8 cellular contexts compared by ENCODE assay signal in the genomic region with DNA sequence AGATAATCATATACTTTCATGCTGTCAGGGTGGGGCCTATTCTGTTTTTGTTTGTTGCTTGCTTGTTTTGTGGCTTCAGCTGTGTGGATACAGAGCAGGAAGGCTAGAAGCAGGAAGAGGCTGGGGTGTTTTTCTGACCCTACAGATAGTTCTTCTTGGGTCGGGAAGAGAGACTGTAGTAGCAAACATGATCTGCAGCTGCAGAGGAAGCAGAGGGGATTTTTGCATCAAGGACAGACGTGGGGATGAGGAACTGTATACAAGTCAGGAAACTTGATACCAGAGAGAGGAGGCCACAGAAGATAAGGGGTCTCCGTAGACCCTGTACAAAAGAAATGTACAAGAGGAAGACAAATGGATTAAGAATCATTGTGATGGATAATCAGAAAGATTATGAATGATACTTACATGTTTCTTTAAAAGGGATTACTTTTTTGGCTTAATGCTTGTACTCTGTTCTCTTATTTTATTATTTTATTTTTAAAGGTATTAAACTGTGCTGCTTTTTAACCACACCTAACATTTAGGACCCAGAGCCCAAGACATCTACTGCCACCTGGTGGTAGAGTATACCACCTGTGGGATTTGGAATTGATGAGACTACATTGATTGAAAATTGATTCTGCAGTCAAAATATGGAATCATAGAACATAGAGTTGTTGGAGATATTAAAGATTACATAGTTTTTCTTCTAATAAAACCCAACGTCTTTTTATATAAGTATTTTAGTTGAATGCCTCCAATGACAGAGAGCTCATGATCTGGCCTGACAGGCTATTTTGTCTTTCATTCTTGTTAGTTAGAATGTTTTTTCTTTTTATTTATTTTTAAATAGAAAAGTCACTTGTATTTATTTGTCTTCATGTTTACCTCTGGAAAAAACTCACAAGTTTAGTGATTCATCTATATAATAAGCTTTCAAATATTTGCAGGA. TPM values are rescaled to one million over a fixed set of nuclear protein-coding genes. Genes with fewer than 3 reads are reported as not detected.
DNase-seq lines count a peak whose midpoint lies in the region; ATAC-seq and TF ChIP-seq lines count a peak whose summit lies in the region.

No MANE protein-coding gene starts in this region.

- TF ChIP-seq EP300 in gastroesophageal sphincter (IDR thresholded peaks at IDR 0.05) (no peak), suprapubic skin (IDR thresholded peaks at IDR 0.05) (no peak)

- H3K9me3 ChIP-seq in gastroesophageal sphincter (no peaks in the 10 kb centered on the region), suprapubic skin (no peaks in the 10 kb centered on the region)

- no peaks in the 10 kb centered on the region for H3K27me3 ChIP-seq in gastroesophageal sphincter
- H3K27me3 ChIP-seq in suprapubic skin, result no peaks in the 10 kb centered on the region

- H3K4me3 ChIP-seq in LNCaP clone FGC (ENCODE audit: low read depth, low read length) (no peak overlapping the region), gastroesophageal sphincter (no peak overlapping the region), suprapubic skin (no peak overlapping the region)

- DNase-seq in SKM-1 (lab: John Stamatoyannopoulos, UW; ENCODE audit: unreplicated experiment) (peak; percentile 9), SKM-1 treated with dmso at 0.1 percent for 144 hours (lab: John Stamatoyannopoulos, UW; ENCODE audit: unreplicated experiment) (no peak), LNCaP clone FGC (ENCODE audit: low read depth) (peak; percentile 11), sciatic nerve (ENCODE audit: low spot score) (no peak), suprapubic skin (ENCODE audit: low spot score in 2 of 2) (no peak), NCI-H774 (lab: John Stamatoyannopoulos, UW) (no peak)

- no peaks in the 10 kb centered on the region for H3K36me3 ChIP-seq in gastroesophageal sphincter
- H3K36me3 ChIP-seq in suprapubic skin, result no peaks in the 10 kb centered on the region

- H3K4me1 ChIP-seq in gastroesophageal sphincter, result peaks cover 0 to 25% (median 2%) of the 10 kb centered on the region in 3 donors
- peaks cover 9% of the 10 kb centered on the region for H3K4me1 ChIP-seq in suprapubic skin

- TF ChIP-seq CTCF in LNCaP clone FGC (IDR thresholded peaks at IDR 0.05; ENCODE audit: control insufficient read depth, extremely low read depth, insufficient read depth), result peak; percentile 72
- TF ChIP-seq CTCF in gastroesophageal sphincter (IDR thresholded peaks at IDR 0.05), result peak; percentile 75 to 76 (median 75)
- TF ChIP-seq CTCF in suprapubic skin (IDR thresholded peaks at IDR 0.05), result peak in 1 of 2 donors; percentile 66

- intact Hi-C loops in sciatic nerve (cut with DNase I), result no loop called here

- TF ChIP-seq POLR2A in gastroesophageal sphincter (IDR thresholded peaks at IDR 0.05), result no peak
- no peak for TF ChIP-seq POLR2A in suprapubic skin (IDR thresholded peaks at IDR 0.05)

- H3K27ac ChIP-seq in gastroesophageal sphincter (no peak overlapping the region), suprapubic skin (no peak overlapping the region)

- peak; percentile 75; the same call in 2 of the 3 replicates for ATAC-seq in SK-N-SH treated with all-trans-retinoic acid at 6 μM for 48 hours
- ATAC-seq in gastroesophageal sphincter, result no peak
- ATAC-seq in sciatic nerve, result peak; percentile 61

- 24 to 45% methylated on average over 3 of the region's 4 CpGs for WGBS in gastroesophageal sphincter (ENCODE audit: low coverage in 1 of 2), 2 donors
- 48% methylated on average over 4 of the region's 4 CpGs for WGBS in suprapubic skin

TF ChIP-seq in SK-N-SH treated with all-trans-retinoic acid at 6 μM for 48 hours, 23 proteins besides CTCF, POLR2A, EP300 and RAD21:
- TF ChIP-seq GLIS3 (CRISPR knock-in tag; IDR thresholded peaks at IDR 0.05) (no peak), PPARA (CRISPR knock-in tag; IDR thresholded peaks at IDR 0.05; ENCODE audit: borderline replicate concordance) (no peak), ZNF70 (CRISPR knock-in tag; IDR thresholded peaks at IDR 0.05) (no peak), RARB (CRISPR knock-in tag; IDR thresholded peaks at IDR 0.05) (no peak), SNAI2 (CRISPR knock-in tag; IDR thresholded peaks at IDR 0.05) (no peak), ZNF565 (CRISPR knock-in tag; conservative IDR thresholded peaks at IDR 0.05; ENCODE audit: low read depth) (no peak), ISL1 (CRISPR knock-in tag; IDR thresholded peaks at IDR 0.05) (no peak), TSHZ2 (CRISPR knock-in tag; IDR thresholded peaks at IDR 0.05) (no peak), ZFP3 (CRISPR knock-in tag; IDR thresholded peaks at IDR 0.05) (no peak)

RNA-seq across cellular contexts. Expression of gene KALRN, which starts 46.1 kb away (rescaled TPM):
- 10 to 100 TPM; 31.2 to 65.2 (median 63.8) TPM for total RNA-seq in gastroesophageal sphincter
- total RNA-seq in sciatic nerve, result 27.1 TPM
- total RNA-seq in suprapubic skin, result 10 to 100 TPM in 3 of 4 donors, 1 to 10 TPM in 1; 7.8 to 37.9 (median 19.7) TPM

Comparison
In these comparisons a context has a peak if more than half of its experiments do, and no peak if none do; other contexts are left out.
1. DNase-seq: peak in SKM-1 (single experiment) and LNCaP clone FGC (single experiment); none in SKM-1 treated with dmso at 0.1 percent for 144 hours (single experiment), sciatic nerve (single experiment), suprapubic skin (0 of 2) and NCI-H774 (single experiment).